ENCODE assay signal across 8 cellular contexts in genomic region chr11:101127699-101128570, GRCh38. TPM values are rescaled to one million over a fixed set of nuclear protein-coding genes. Genes with fewer than 3 reads are reported as not detected.
DNase-seq lines count a peak whose midpoint lies in the region; ATAC-seq and TF ChIP-seq lines count a peak whose summit lies in the region.

No MANE protein-coding gene starts in this region.

- H3K27me3 ChIP-seq in ectodermal cell (ENCODE audit: control insufficient read depth, insufficient read depth, low read length, poor library complexity, severe bottlenecking) (peaks cover 87% of the 10 kb centered on the region), aorta (ENCODE audit: control insufficient read depth in 1 of 2, insufficient read depth in 2 of 2, low read length in 1 of 2) (no peaks in the 10 kb centered on the region)

- peak; percentile 67 for DNase-seq in Right ventricle myocardium inferior (ENCODE audit: missing footprints)
- DNase-seq in cardiac septum (ENCODE audit: low spot score): no peak
- DNase-seq in mesothelial cell of epicardium (ENCODE audit: low spot score in 2 of 2, unreplicated experiment in 2 of 2): peak in 1 of 2 experiments; percentile 44
- DNase-seq in aorta: peak; percentile 63 to 85
- DNase-seq in immature natural killer cell: no peak
- no peak for DNase-seq in stimulated activated naive CD4-positive, alpha-beta T cell (lab: John Stamatoyannopoulos, UW)
- no peak for DNase-seq in LoVo (ENCODE audit: low spot score)

- TF ChIP-seq CTCF in mesothelial cell of epicardium (IDR thresholded peaks at IDR 0.05; ENCODE audit: unreplicated experiment): no peak

- H3K36me3 Mint-ChIP-seq in mesothelial cell of epicardium (no peaks in the 10 kb centered on the region), immature natural killer cell (no peaks in the 10 kb centered on the region)

- H3K4me3 Mint-ChIP-seq in mesothelial cell of epicardium (peak overlapping the region; percentile 54), immature natural killer cell (no peak overlapping the region)

- intact Hi-C loops in Right ventricle myocardium inferior (cut with DNase I) (loop anchor here (2.0 to 5.0 kb wide), 4 partner anchors 63 to 146 kb away; no protein-coding TSS in a partner anchor), cardiac septum (cut with DNase I) (loop anchor here (2.0 kb wide), 1 partner anchor 93 kb away; no protein-coding TSS in a partner anchor), aorta (cut with DNase I) (loop anchor here (2.0 to 10.0 kb wide), 7 partner anchors 84 to 309 kb away; no protein-coding TSS in a partner anchor)

- H3K9me3 Mint-ChIP-seq in mesothelial cell of epicardium (no peaks in the 10 kb centered on the region), immature natural killer cell (peaks cover 14 to 37% (median 18%) of the 10 kb centered on the region in 6 donors)

- H3K4me1 Mint-ChIP-seq in mesothelial cell of epicardium (peaks cover 14% of the 10 kb centered on the region), immature natural killer cell (no peaks in the 10 kb centered on the region)

- H3K27me3 Mint-ChIP-seq in mesothelial cell of epicardium (ENCODE audit: low read depth): peaks cover 94% of the 10 kb centered on the region
- H3K27me3 Mint-ChIP-seq in immature natural killer cell (ENCODE audit: low read depth in 3 of 3): peaks cover 4 to 17% (median 8%) of the 10 kb centered on the region in 3 donors

- no peaks in the 10 kb centered on the region for H3K9me3 ChIP-seq in ectodermal cell (ENCODE audit: control insufficient read depth, low read length)
- no peaks in the 10 kb centered on the region for H3K9me3 ChIP-seq in aorta (ENCODE audit: control insufficient read depth, low read length)

- 1% methylated on average over 93 of the region's 93 CpGs for WGBS in ectodermal cell, 2 experiments
- WGBS in aorta, 2 donors: 1% methylated on average over 64 to 93 of the region's 93 CpGs

- no peaks in the 10 kb centered on the region for H3K36me3 ChIP-seq in ectodermal cell (ENCODE audit: control insufficient read depth, insufficient read depth, low read length)
- H3K36me3 ChIP-seq in aorta (ENCODE audit: control insufficient read depth in 1 of 2, insufficient read depth in 2 of 2, low read length in 1 of 2): no peaks in the 10 kb centered on the region

- H3K27ac ChIP-seq in ectodermal cell (ENCODE audit: insufficient read depth, low read depth, low read length, poor library complexity, severe bottlenecking) (no peak overlapping the region), aorta (ENCODE audit: low read depth in 1 of 2, low read length in 2 of 2) (peak overlapping the region; percentile 75 to 92)

- peak overlapping the region; percentile 41 for H3K4me3 ChIP-seq in ectodermal cell (ENCODE audit: insufficient read depth, low read depth, low read length)
- peak overlapping the region; percentile 74 to 97 for H3K4me3 ChIP-seq in aorta (ENCODE audit: low read length in 2 of 2)

- ATAC-seq in Right ventricle myocardium inferior: peak; percentile 52
- ATAC-seq in aorta (ENCODE audit: low FRiP score): peak; percentile 81

- H3K4me1 ChIP-seq in ectodermal cell (ENCODE audit: control insufficient read depth, insufficient read depth, low read length) (no peaks in the 10 kb centered on the region), aorta (ENCODE audit: control insufficient read depth in 1 of 2, insufficient read depth in 2 of 2, low read length in 2 of 2) (no peaks in the 10 kb centered on the region)

- no peak overlapping the region for H3K27ac Mint-ChIP-seq in mesothelial cell of epicardium
- H3K27ac Mint-ChIP-seq in immature natural killer cell: no peak overlapping the region

RNA-seq across cellular contexts. Expression of gene PGR, which starts 1.7 kb away (rescaled TPM):
- total RNA-seq in Right ventricle myocardium inferior (6.6 TPM), cardiac septum (12.0 TPM), mesothelial cell of epicardium (0.02 to 0.29 TPM in 2 of 3 replicates, not detected in the other), aorta (10 to 100 TPM; 14.1 to 16.7 TPM)
- not detected for polyA plus RNA-seq in ectodermal cell (2013, experiment 1 of 4)
- not detected for polyA plus RNA-seq in ectodermal cell (2013, experiment 2 of 4)
- not detected for polyA plus RNA-seq in ectodermal cell (2013, experiment 3 of 4)
- polyA plus RNA-seq in ectodermal cell (2013, experiment 4 of 4): not detected
- polyA plus RNA-seq in aorta (1 to 10 TPM; 3.1 to 5.1 TPM), immature natural killer cell (not detected)

Comparison
In these comparisons a context has a peak if more than half of its experiments do, and no peak if none do; other contexts are left out.
1. DNase-seq: peak in Right ventricle myocardium inferior (single experiment) and aorta (2 of 2); none in cardiac septum (single experiment), immature natural killer cell (0 of 3), stimulated activated naive CD4-positive, alpha-beta T cell (0 of 6) and LoVo (single experiment).